In the genomic region with DNA sequence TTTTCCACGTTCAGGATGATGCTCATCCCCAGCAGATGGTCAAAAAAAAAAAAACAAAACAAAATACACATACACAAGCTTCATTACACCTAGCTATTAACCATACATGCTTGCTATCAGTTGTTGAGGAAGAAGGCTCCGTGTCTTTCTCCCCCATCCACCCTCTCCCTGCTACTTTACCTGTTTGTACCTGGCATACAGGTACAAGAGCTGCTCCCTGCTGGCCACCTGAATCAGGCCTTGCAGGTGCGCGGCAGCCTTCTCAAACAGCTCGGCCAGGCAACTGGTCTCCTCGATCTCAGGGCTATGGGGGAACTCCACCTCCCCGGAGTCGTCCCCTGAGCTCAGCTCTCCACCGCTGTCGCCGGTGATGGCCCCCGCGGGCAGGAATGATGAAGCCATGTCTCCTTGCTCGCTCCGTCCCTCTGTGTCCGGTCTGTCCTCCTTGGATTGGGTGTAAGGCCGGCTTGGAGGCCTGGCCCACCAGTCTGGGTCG, we compare ENCODE assay signal across 1 cellular context.
TF ChIP-seq lines count a peak whose summit lies in the region.

No MANE protein-coding gene starts in this region.

TF ChIP-seq in IMR-90, 13 proteins besides CTCF, POLR2A, EP300 and RAD21 (continued from another document):
- TF ChIP-seq USF2 (IDR thresholded peaks at IDR 0.05; ENCODE audit: low read depth, low read length), result no peak
- no peak for TF ChIP-seq MXI1 (IDR thresholded peaks at IDR 0.05; ENCODE audit: borderline replicate concordance, low read depth, low read length)
- no peak for TF ChIP-seq BHLHE40 (IDR thresholded peaks at IDR 0.05; ENCODE audit: low read depth, low read length)
